In genomic region chr3:127496256-127496655, GRCh38 we compare ENCODE assay signal across 2 cellular contexts.
TF ChIP-seq lines count a peak whose summit lies in the region.

No MANE protein-coding gene starts in this region.

TF ChIP-seq in H1, 55 proteins besides CTCF, POLR2A, EP300 and RAD21 (continued from another document):
- TF ChIP-seq PHF8 (conservative IDR thresholded peaks at IDR 0.05; ENCODE audit: low read depth, low read length) (no peak), HDAC6 (IDR thresholded peaks at IDR 0.05; ENCODE audit: low read depth, low read length) (no peak), TBP (IDR thresholded peaks at IDR 0.05; ENCODE audit: low read depth, low read length) (no peak), SRF (IDR thresholded peaks at IDR 0.05; ENCODE audit: low read depth, low read length) (no peak), RXRA (IDR thresholded peaks at IDR 0.05; ENCODE audit: insufficient read depth, low read depth, low read length) (no peak), CTBP2 (IDR thresholded peaks at IDR 0.05; ENCODE audit: borderline replicate concordance, insufficient read depth, insufficient read length, low read length) (no peak)
- TF ChIP-seq, protein P1, sequence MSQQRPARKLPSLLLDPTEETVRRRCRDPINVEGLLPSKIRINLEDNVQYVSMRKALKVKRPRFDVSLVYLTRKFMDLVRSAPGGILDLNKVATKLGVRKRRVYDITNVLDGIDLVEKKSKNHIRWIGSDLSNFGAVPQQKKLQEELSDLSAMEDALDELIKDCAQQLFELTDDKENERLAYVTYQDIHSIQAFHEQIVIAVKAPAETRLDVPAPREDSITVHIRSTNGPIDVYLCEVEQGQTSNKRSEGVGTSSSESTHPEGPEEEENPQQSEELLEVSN (IDR thresholded peaks at IDR 0.05) = no peak

TF ChIP-seq in HEK293T, 16 proteins besides CTCF, POLR2A, EP300 and RAD21 (continued from another document):
- TF ChIP-seq, protein P2, sequence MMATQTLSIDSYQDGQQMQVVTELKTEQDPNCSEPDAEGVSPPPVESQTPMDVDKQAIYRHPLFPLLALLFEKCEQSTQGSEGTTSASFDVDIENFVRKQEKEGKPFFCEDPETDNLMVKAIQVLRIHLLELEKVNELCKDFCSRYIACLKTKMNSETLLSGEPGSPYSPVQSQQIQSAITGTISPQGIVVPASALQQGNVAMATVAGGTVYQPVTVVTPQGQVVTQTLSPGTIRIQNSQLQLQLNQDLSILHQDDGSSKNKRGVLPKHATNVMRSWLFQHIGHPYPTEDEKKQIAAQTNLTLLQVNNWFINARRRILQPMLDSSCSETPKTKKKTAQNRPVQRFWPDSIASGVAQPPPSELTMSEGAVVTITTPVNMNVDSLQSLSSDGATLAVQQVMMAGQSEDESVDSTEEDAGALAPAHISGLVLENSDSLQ (IDR thresholded peaks at IDR 0.05) = no peak
- no peak for TF ChIP-seq FOXK2 (IDR thresholded peaks at IDR 0.05)
